9 cellular contexts compared by ENCODE assay signal in genomic region chr2:30235008-30235655, GRCh38. TPM values are rescaled to one million over a fixed set of nuclear protein-coding genes. Genes with fewer than 3 reads are reported as not detected.
A peak's percentile ranks its signal among the peaks of the same experiment; 100 is the strongest.
DNase-seq lines count a peak whose midpoint lies in the region; ATAC-seq, FAIRE-seq and TF ChIP-seq lines count a peak whose summit lies in the region.
"Had no signal": no experiment of that assay in that cellular context is flagged by ENCODE, and none has a peak within 500 bp of the region (broad histone marks: within the 10 kb centered on the region; RNA-seq: fewer than 3 reads in every experiment).

No MANE protein-coding gene starts in this region.

- H4K20me1 ChIP-seq in GM23248 (ENCODE audit: insufficient read depth) = no peaks in the 10 kb centered on the region; the same call in 1 of the 2 replicates

- no peak for TF ChIP-seq CTCF in epithelial cell of esophagus (IDR thresholded peaks at IDR 0.05; ENCODE audit: insufficient read depth, low read depth, low read length, missing control alignments)
- TF ChIP-seq CTCF in tibial nerve (IDR thresholded peaks at IDR 0.05) = no peak
- TF ChIP-seq CTCF in pancreas (IDR thresholded peaks at IDR 0.05) = no peak
- no peak for TF ChIP-seq CTCF in dorsolateral prefrontal cortex (IDR thresholded peaks at IDR 0.05 in 54 of 56, conservative IDR thresholded peaks at IDR 0.05 in 2 of 56; ENCODE audit: low read depth in 1 of 56, partially characterized antibody in 56 of 56)

- H3K9me3 ChIP-seq in GM23248 (ENCODE audit: low read depth) (no peaks in the 10 kb centered on the region), tibial nerve (peaks cover 0 to 4% (median 0%) of the 10 kb centered on the region in 4 donors), pancreas (no peaks in the 10 kb centered on the region)

- no peak for ATAC-seq in pancreas

- TF ChIP-seq POLR2A in tibial nerve (IDR thresholded peaks at IDR 0.05) = no peak

- H2AFZ ChIP-seq in GM23248 = no peak overlapping the region

- H3K27me3 ChIP-seq in GM23248 (replicated peaks; ENCODE audit: insufficient read depth) (no peaks in the 10 kb centered on the region), tibial nerve (peaks cover 0 to 4% of the 10 kb centered on the region in 2 donors), pancreas (no peaks in the 10 kb centered on the region), dorsolateral prefrontal cortex (peaks cover 0 to 15% (median 0%) of the 10 kb centered on the region in 45 donors)

- H3K79me2 ChIP-seq in GM23248 (ENCODE audit: insufficient read depth) = peaks cover 85% of the 10 kb centered on the region

- DNase-seq in GM23248 (peak; percentile 89), epithelial cell of esophagus (ENCODE audit: low read depth) (peak; percentile 84), tibial nerve (ENCODE audit: low spot score in 2 of 2) (no peak), pancreas (no peak), DMS153 (lab: John Stamatoyannopoulos, UW) (no peak), dorsolateral prefrontal cortex (no peak)
- peak; percentile 69 for DNase-seq in activated CD8-positive, alpha-beta memory T cell treated with anti-CD3 and anti-CD28 coated beads, Interleukin-2, amount 50 U/mL, for 4 hours
- peak; percentile 46 to 72 for DNase-seq in stimulated activated CD4-positive, alpha-beta T cell treated with anti-CD3 and anti-CD28 coated beads, Interleukin-4, amount 100 ng/mL, for 4 hours
- DNase-seq: NCI-H1436 had no signal

- no peak for FAIRE-seq in pancreas (lab: Jason Lieb, UNC)

- in situ Hi-C loops in GM23248 (cut with MboI) = no loop called here

- no peak for TF ChIP-seq EP300 in tibial nerve (IDR thresholded peaks at IDR 0.05)

- H3K27ac ChIP-seq in GM23248 (peak overlapping the region; percentile 81), tibial nerve (peak overlapping the region in 1 of 4 donors; percentile 16), pancreas (no peak overlapping the region), dorsolateral prefrontal cortex (no peak overlapping the region)

- intact Hi-C loops in pancreas (cut with DNase I) (no loop called here), dorsolateral prefrontal cortex (cut with DNase I) (loop anchor here in 1 of 2 donors (10.0 kb wide), 1 partner anchor 210 kb away; the partner anchor contains the start of gene LCLAT1)

- peak overlapping the region; percentile 91 for H3K4me3 ChIP-seq in GM23248
- H3K4me3 ChIP-seq in epithelial cell of esophagus (ENCODE audit: low read length) = no peak overlapping the region
- H3K4me3 ChIP-seq in tibial nerve = peak overlapping the region in 1 of 4 donors; percentile 6
- no peak overlapping the region for H3K4me3 ChIP-seq in pancreas
- peak overlapping the region in 3 of 59 donors; percentile 10 to 78 (median 76) for H3K4me3 ChIP-seq in dorsolateral prefrontal cortex

- H3K36me3 ChIP-seq in GM23248 (ENCODE audit: low read depth) = peaks cover 16% of the 10 kb centered on the region
- H3K36me3 ChIP-seq in tibial nerve = peaks cover 0 to 18% (median 0%) of the 10 kb centered on the region in 3 donors
- no peaks in the 10 kb centered on the region for H3K36me3 ChIP-seq in pancreas

- peak overlapping the region; percentile 90 for H3K9ac ChIP-seq in GM23248

- H3K9me2 ChIP-seq in GM23248 (ENCODE audit: insufficient read depth) = no peaks in the 10 kb centered on the region

- H3K4me1 ChIP-seq in GM23248 (ENCODE audit: insufficient read depth) (peaks cover 54% of the 10 kb centered on the region), tibial nerve (peaks cover 0 to 54% (median 18%) of the 10 kb centered on the region in 4 donors), pancreas (peaks cover 0 to 4% (median 0%) of the 10 kb centered on the region in 3 donors)

- 54 to 57% methylated on average over 6 of the region's 6 CpGs for WGBS in GM23248 (ENCODE audit: low coverage in 1 of 2, low lambda C conversion rate in 2 of 2, missing lambda C conversion rate in 2 of 2), 2 experiments
- WGBS in tibial nerve, 2 donors = 88 to 100% methylated on average over 6 of the region's 6 CpGs
- WGBS in pancreas, 2 donors = 94 to 95% methylated on average over 6 of the region's 6 CpGs

- H3K4me2 ChIP-seq in GM23248 (ENCODE audit: unreplicated experiment) = peak overlapping the region; percentile 88

- peaks cover 52% of the 10 kb centered on the region for H3F3A ChIP-seq in GM23248 (ENCODE audit: insufficient read depth)

RNA-seq across cellular contexts. Expression of gene LBH, which starts 3.8 kb away (rescaled TPM):
- 189 and 285 TPM in 2 replicates for total RNA-seq in GM23248 (2014; rRNA removed; shearing (Covaris generic))
- polyA plus RNA-seq in GM23248 (2016; fragmentation: Nextera tagmentation; extraction: Ambion mirVana) (155 and 162 TPM in 2 replicates), pancreas (10 to 100 TPM in 1 of 2 donors, 1 to 10 TPM in 1; 4.1 to 12.1 TPM)
- total RNA-seq in tibial nerve (10 to 100 TPM; 12.7 to 31.6 (median 21.5) TPM), pancreas (10 to 100 TPM in 2 of 6 donors, 1 to 10 TPM in 4; 5.1 to 26.9 (median 7.4) TPM), dorsolateral prefrontal cortex (10 to 100 TPM in 44 of 120 experiments, 1 to 10 TPM in 76; 3.1 to 35.3 (median 8.7) TPM)

Comparison
In these comparisons a context has a peak if more than half of its experiments do, and no peak if none do; other contexts are left out.
1. DNase-seq: peak in GM23248 (single experiment), activated CD8-positive, alpha-beta memory T cell treated with anti-CD3 and anti-CD28 coated beads, Interleukin-2, amount 50 U/mL, for 4 hours (single experiment), epithelial cell of esophagus (single experiment) and stimulated activated CD4-positive, alpha-beta T cell treated with anti-CD3 and anti-CD28 coated beads, Interleukin-4, amount 100 ng/mL, for 4 hours (2 of 2); none in tibial nerve (0 of 2), pancreas (0 of 6), DMS153 (single experiment) and dorsolateral prefrontal cortex (0 of 10).